9 cellular contexts compared by ENCODE assay signal in genomic region chr9:89137548-89138462, GRCh38. TPM values are rescaled to one million over a fixed set of nuclear protein-coding genes. Genes with fewer than 3 reads are reported as not detected.
A peak's percentile ranks its signal among the peaks of the same experiment; 100 is the strongest.
DNase-seq lines count a peak whose midpoint lies in the region; ATAC-seq lines count a peak whose summit lies in the region.
"Had no signal": no experiment of that assay in that cellular context is flagged by ENCODE, and none has a peak within 500 bp of the region (broad histone marks: within the 10 kb centered on the region; RNA-seq: fewer than 3 reads in every experiment).

No MANE protein-coding gene starts in this region.

- H3K27me3 ChIP-seq in muscle layer of colon (ENCODE audit: control insufficient read depth in 1 of 2, insufficient read depth in 2 of 2, low read length in 2 of 2) (no peaks in the 10 kb centered on the region), SJCRH30 (peaks cover 16% of the 10 kb centered on the region; the same call in 1 of the 2 replicates)

- no peak overlapping the region for H3K9ac ChIP-seq in muscle layer of colon (ENCODE audit: low read length)

- ATAC-seq in GM21381 (IDR thresholded peaks at IDR 0.05; ENCODE audit: unreplicated experiment): no peak
- no peak for ATAC-seq in GM21723 (IDR thresholded peaks at IDR 0.05; ENCODE audit: unreplicated experiment)

- peak overlapping the region in 1 of 2 donors; percentile 1 for H3K4me3 ChIP-seq in muscle layer of colon (ENCODE audit: low read depth in 1 of 2, low read length in 2 of 2)
- H3K4me3 ChIP-seq in SJCRH30: no peak overlapping the region

- H3K27ac ChIP-seq in muscle layer of colon (ENCODE audit: low read depth, low read length) (peak overlapping the region; percentile 61), SJCRH30 (no peak overlapping the region)

- H3K9me3 ChIP-seq in muscle layer of colon (ENCODE audit: low read length): no peaks in the 10 kb centered on the region
- no peaks in the 10 kb centered on the region for H3K9me3 ChIP-seq in SJCRH30 (replicated peaks)

- H3K36me3 ChIP-seq in muscle layer of colon (ENCODE audit: insufficient read depth, low read length) (no peaks in the 10 kb centered on the region), SJCRH30 (no peaks in the 10 kb centered on the region)

- H3K4me1 ChIP-seq in muscle layer of colon (ENCODE audit: insufficient read depth, low read length) (peaks cover 32% of the 10 kb centered on the region), SJCRH30 (no peaks in the 10 kb centered on the region)

- DNase-seq in stimulated activated CD4-positive, alpha-beta T cell treated with anti-CD3 and anti-CD28 coated beads, Interleukin-1b, Interleukin-23, amount 100 ng/mL, for 48 hours: peak; percentile 40
- no peak for DNase-seq in stimulated activated CD4-positive, alpha-beta T cell treated with anti-CD3 and anti-CD28 coated beads, Interleukin-12 subunit alpha, Interleukin-12 subunit beta, amount 100 ng/mL, for 4 hours
- peak; percentile 94 for DNase-seq in dedifferentiated amniotic fluid mesenchymal stem cell (ENCODE audit: extremely low spot score)
- no peak for DNase-seq in SJCRH30
- no peak for DNase-seq in NCI-H1417 (lab: John Stamatoyannopoulos, UW)
- DNase-seq: activated B cell treated with CpG ODN at 0.5 μM for 24 hours had no signal

RNA-seq across cellular contexts. Expression of gene SHC3, which starts 40.8 kb away (rescaled TPM):
- under 0.01 TPM in 1 of 2 replicates, not detected in the other for total RNA-seq in SJCRH30 (2014; rRNA removed; shearing (Covaris generic))
- total RNA-seq: activated B cell treated with CpG ODN at 0.5 μM for 24 hours had no signal

Comparison
In these comparisons a context has a peak if more than half of its experiments do, and no peak if none do; other contexts are left out.
1. DNase-seq: peak in stimulated activated CD4-positive, alpha-beta T cell treated with anti-CD3 and anti-CD28 coated beads, Interleukin-1b, Interleukin-23, amount 100 ng/mL, for 48 hours (single experiment) and dedifferentiated amniotic fluid mesenchymal stem cell (single experiment); none in stimulated activated CD4-positive, alpha-beta T cell treated with anti-CD3 and anti-CD28 coated beads, Interleukin-12 subunit alpha, Interleukin-12 subunit beta, amount 100 ng/mL, for 4 hours (single experiment), SJCRH30 (0 of 2) and NCI-H1417 (0 of 3).